Comparison of ENCODE assay signal across 1 cellular context in genomic region chrX:119690921-119691716, GRCh38.
TF ChIP-seq lines count a peak whose summit lies in the region.

No MANE protein-coding gene starts in this region.

TF ChIP-seq in GM23338, 12 proteins besides CTCF, POLR2A, EP300 and RAD21 (continued from another document):
- no peak for TF ChIP-seq REST (IDR thresholded peaks at IDR 0.05; ENCODE audit: unreplicated experiment)
TF ChIP-seq in GM23338: peak in this region for 0.
